Comparison of ENCODE assay signal across 1 cellular context in genomic region chr21:46597896-46598343, GRCh38.
TF ChIP-seq lines count a peak whose summit lies in the region.

No MANE protein-coding gene starts in this region.

TF ChIP-seq in GM12878, 131 proteins besides CTCF, POLR2A, EP300 and RAD21:
- TF ChIP-seq SMAD5 (IDR thresholded peaks at IDR 0.05; ENCODE audit: low read depth) (no peak), TARDBP (IDR thresholded peaks at IDR 0.05; ENCODE audit: borderline replicate concordance) (no peak), MTA2 (IDR thresholded peaks at IDR 0.05; ENCODE audit: low read depth) (no peak), BACH1 (IDR thresholded peaks at IDR 0.05; ENCODE audit: borderline replicate concordance) (no peak), SMC3 (IDR thresholded peaks at IDR 0.05; ENCODE audit: borderline replicate concordance, low read length) (no peak), RFX5 (IDR thresholded peaks at IDR 0.05; ENCODE audit: low read depth, low read length) (no peak), SP1 (IDR thresholded peaks at IDR 0.05; ENCODE audit: low read depth, low read length) (no peak), CREB1 (IDR thresholded peaks at IDR 0.05; ENCODE audit: low read depth) (no peak), IRF5 (IDR thresholded peaks at IDR 0.05; ENCODE audit: borderline replicate concordance) (no peak), PKNOX1 (IDR thresholded peaks at IDR 0.05) (no peak), SPI1 (IDR thresholded peaks at IDR 0.05; ENCODE audit: borderline replicate concordance, insufficient read depth, low read depth, low read length) (peak; percentile 6; the same call in 1 of the 2 replicates), MXI1 (IDR thresholded peaks at IDR 0.05; ENCODE audit: low read depth, low read length) (no peak), USF1 (IDR thresholded peaks at IDR 0.05; ENCODE audit: borderline replicate concordance, extremely low read length, insufficient read depth, low read depth, low read length) (peak; percentile 35), NFYA (IDR thresholded peaks at IDR 0.05; ENCODE audit: borderline replicate concordance, low read depth, low read length) (no peak), ZNF274 (IDR thresholded peaks at IDR 0.05; ENCODE audit: insufficient read depth, insufficient read length) (no peak), ZBTB11 (CRISPR knock-in tag; IDR thresholded peaks at IDR 0.05) (no peak), JUND (IDR thresholded peaks at IDR 0.05; ENCODE audit: low read depth, low read length) (no peak)
